ENCODE assay signal across 15 cellular contexts in the genomic region with DNA sequence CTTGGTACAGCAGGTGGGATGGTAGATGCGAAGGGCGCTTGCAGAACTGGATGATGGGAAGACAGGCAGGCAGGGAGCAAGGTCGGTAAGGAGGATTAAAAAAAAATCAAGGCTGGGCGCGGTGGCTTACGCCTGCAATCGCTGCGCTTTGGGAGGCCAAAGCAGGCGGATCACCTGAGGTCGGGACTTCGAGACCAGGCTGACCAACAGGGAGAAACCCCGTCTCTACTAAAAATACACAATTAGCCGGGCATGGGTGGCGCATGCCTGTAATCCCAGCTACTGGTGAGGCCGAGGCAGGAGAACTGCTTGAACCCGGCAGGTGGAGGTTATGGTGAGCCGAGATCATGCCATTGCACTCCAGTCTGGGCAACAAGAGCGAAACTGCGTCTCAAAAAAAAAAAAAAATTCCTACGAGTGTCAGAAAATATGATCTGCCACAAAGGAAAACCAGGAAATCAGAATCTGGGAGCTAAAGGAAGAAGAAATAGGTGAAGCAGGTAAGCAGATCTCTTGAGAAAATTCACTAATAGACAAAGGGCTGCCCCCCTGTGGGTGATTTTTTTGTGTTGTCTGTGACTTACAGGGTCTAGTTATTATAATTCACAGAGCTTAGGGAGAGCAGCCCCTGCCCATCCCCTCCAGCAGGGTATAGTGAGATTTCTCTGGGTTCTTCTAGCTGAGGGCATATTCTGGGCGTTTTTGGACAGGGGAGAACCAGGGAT. TPM values are rescaled to one million over a fixed set of nuclear protein-coding genes. Genes with fewer than 3 reads are reported as not detected.
A peak's percentile ranks its signal among the peaks of the same experiment; 100 is the strongest.
DNase-seq lines count a peak whose midpoint lies in the region; ATAC-seq and TF ChIP-seq lines count a peak whose summit lies in the region.
"Had no signal": no experiment of that assay in that cellular context is flagged by ENCODE, and none has a peak within 500 bp of the region (broad histone marks: within the 10 kb centered on the region; RNA-seq: fewer than 3 reads in every experiment).

No MANE protein-coding gene starts in this region.

- no peak for ATAC-seq in CD8-positive, alpha-beta T cell
- ATAC-seq in natural killer cell treated with Interleukin-12 subunit alpha and Interleukin-12 subunit beta and Interleukin-15 and Interleukin-18, amount 100 ng/mL, for 72 hours, result no peak
- no peak for ATAC-seq in GM19452 (IDR thresholded peaks at IDR 0.05; ENCODE audit: unreplicated experiment)
- no peak for ATAC-seq in HG03025 (IDR thresholded peaks at IDR 0.05; ENCODE audit: low FRiP score, unreplicated experiment)
- ATAC-seq: right cardiac atrium had no signal

- H3K9me3 Mint-ChIP-seq in CD8-positive, alpha-beta T cell, result no peaks in the 10 kb centered on the region
- no peaks in the 10 kb centered on the region for H3K9me3 Mint-ChIP-seq in IgD-negative memory B cell
- H3K9me3 Mint-ChIP-seq in activated naive CD8-positive, alpha-beta T cell treated with anti-CD3 and anti-CD28 coated beads for 36 hours, result no peaks in the 10 kb centered on the region
- no peaks in the 10 kb centered on the region for H3K9me3 Mint-ChIP-seq in natural killer cell treated with Interleukin-12 subunit alpha and Interleukin-12 subunit beta and Interleukin-15 and Interleukin-18, amount 100 ng/mL, for 72 hours

- CTCF ChIA-PET in CD8-positive, alpha-beta T cell (lab: Charles Lee), result interaction anchor here (0.6 to 15.4 kb wide), 12 partner anchors 16 to 494 kb away, joined by 3 to 196 read pairs (median 4); a partner anchor contains a TSS

- H3K4me1 Mint-ChIP-seq in CD8-positive, alpha-beta T cell (ENCODE audit: low read depth), result peaks cover 43% of the 10 kb centered on the region
- peaks cover 21 to 24% (median 23%) of the 10 kb centered on the region in 3 donors for H3K4me1 Mint-ChIP-seq in IgD-negative memory B cell
- peaks cover 47% of the 10 kb centered on the region for H3K4me1 Mint-ChIP-seq in activated naive CD8-positive, alpha-beta T cell treated with anti-CD3 and anti-CD28 coated beads for 36 hours
- H3K4me1 Mint-ChIP-seq in natural killer cell treated with Interleukin-12 subunit alpha and Interleukin-12 subunit beta and Interleukin-15 and Interleukin-18, amount 100 ng/mL, for 72 hours (ENCODE audit: low read depth in 2 of 2), result peaks cover 35 to 47% of the 10 kb centered on the region in 2 donors

- TF ChIP-seq CTCF in CD8-positive, alpha-beta T cell (IDR thresholded peaks at IDR 0.05), result no peak

- H3K27me3 Mint-ChIP-seq in CD8-positive, alpha-beta T cell (ENCODE audit: low read depth), result no peaks in the 10 kb centered on the region
- no peaks in the 10 kb centered on the region for H3K27me3 Mint-ChIP-seq in IgD-negative memory B cell
- H3K27me3 Mint-ChIP-seq in activated naive CD8-positive, alpha-beta T cell treated with anti-CD3 and anti-CD28 coated beads for 36 hours, result no peaks in the 10 kb centered on the region
- H3K27me3 Mint-ChIP-seq in natural killer cell treated with Interleukin-12 subunit alpha and Interleukin-12 subunit beta and Interleukin-15 and Interleukin-18, amount 100 ng/mL, for 72 hours, result no peaks in the 10 kb centered on the region

- H3K9me3 ChIP-seq in CD8-positive, alpha-beta T cell (ENCODE audit: low read length), result no peaks in the 10 kb centered on the region

- peaks cover 33% of the 10 kb centered on the region for H3K4me1 ChIP-seq in CD8-positive, alpha-beta T cell (ENCODE audit: insufficient read depth, low read length)

- no peaks in the 10 kb centered on the region for H3K27me3 ChIP-seq in CD8-positive, alpha-beta T cell (ENCODE audit: insufficient read depth, low read length)
- H3K27me3 ChIP-seq: cardiac muscle cell had no signal

- intact Hi-C loops in CD8-positive, alpha-beta T cell (cut with DNase I, micrococcal nuclease), result loop anchor here in 1 of 2 experiments (5.0 kb wide), 1 partner anchor 37 kb away; no protein-coding TSS in a partner anchor

- H3K36me3 Mint-ChIP-seq in CD8-positive, alpha-beta T cell, result peaks cover 7% of the 10 kb centered on the region
- H3K36me3 Mint-ChIP-seq in IgD-negative memory B cell, result no peaks in the 10 kb centered on the region
- H3K36me3 Mint-ChIP-seq in activated naive CD8-positive, alpha-beta T cell treated with anti-CD3 and anti-CD28 coated beads for 36 hours, result peaks cover 15% of the 10 kb centered on the region
- no peaks in the 10 kb centered on the region for H3K36me3 Mint-ChIP-seq in natural killer cell treated with Interleukin-12 subunit alpha and Interleukin-12 subunit beta and Interleukin-15 and Interleukin-18, amount 100 ng/mL, for 72 hours

- POLR2A ChIA-PET in CD8-positive, alpha-beta T cell (lab: Charles Lee), result interaction anchor here (0.6 to 16.6 kb wide), 5 partner anchors 19 to 242 kb away, joined by 5 to 495 read pairs (median 44); a partner anchor contains a TSS

- H3K4me3 ChIP-seq in CD8-positive, alpha-beta T cell (ENCODE audit: low read depth, low read length), result no peak overlapping the region
- H3K4me3 ChIP-seq: cardiac muscle cell had no signal

- no peaks in the 10 kb centered on the region for H3K36me3 ChIP-seq in CD8-positive, alpha-beta T cell (ENCODE audit: insufficient read depth, low read length)
- H3K36me3 ChIP-seq: cardiac muscle cell had no signal

- peak overlapping the region; percentile 89 for H3K27ac ChIP-seq in CD8-positive, alpha-beta T cell (ENCODE audit: low read depth, low read length)
- H3K27ac ChIP-seq: HL-60 had no signal

- H3K27ac Mint-ChIP-seq in CD8-positive, alpha-beta T cell, result peak overlapping the region; percentile 100
- peak overlapping the region; percentile 58 to 99 (median 86) for H3K27ac Mint-ChIP-seq in IgD-negative memory B cell
- peak overlapping the region; percentile 52 for H3K27ac Mint-ChIP-seq in activated naive CD8-positive, alpha-beta T cell treated with anti-CD3 and anti-CD28 coated beads for 36 hours
- peak overlapping the region; percentile 98 to 99 for H3K27ac Mint-ChIP-seq in natural killer cell treated with Interleukin-12 subunit alpha and Interleukin-12 subunit beta and Interleukin-15 and Interleukin-18, amount 100 ng/mL, for 72 hours

- no peak overlapping the region for H3K4me3 Mint-ChIP-seq in CD8-positive, alpha-beta T cell
- H3K4me3 Mint-ChIP-seq in IgD-negative memory B cell, result peak overlapping the region in 2 of 4 donors; percentile 26 to 60
- H3K4me3 Mint-ChIP-seq in activated naive CD8-positive, alpha-beta T cell treated with anti-CD3 and anti-CD28 coated beads for 36 hours, result peak overlapping the region; percentile 5
- H3K4me3 Mint-ChIP-seq in natural killer cell treated with Interleukin-12 subunit alpha and Interleukin-12 subunit beta and Interleukin-15 and Interleukin-18, amount 100 ng/mL, for 72 hours, result no peak overlapping the region

- DNase-seq in CD8-positive, alpha-beta T cell, result no peak
- DNase-seq in activated naive CD8-positive, alpha-beta T cell treated with anti-CD3 and anti-CD28 coated beads for 36 hours, result no peak
- no peak for DNase-seq in natural killer cell treated with Interleukin-12 subunit alpha and Interleukin-12 subunit beta and Interleukin-15 and Interleukin-18, amount 100 ng/mL, for 72 hours (ENCODE audit: low spot score)
- DNase-seq in NCI-H2029 treated with DMSO at 0.1 percent for 48 hours (lab: John Stamatoyannopoulos, UW), result no peak
- DNase-seq: H7; NCI-H1930; NCI-H82; right cardiac atrium; Right ventricle myocardium superior; stimulated activated CD4-positive, alpha-beta T cell treated with anti-CD3 and anti-CD28 coated beads, Interleukin-2, amount 100 ng/mL, for 48 hours had no signal

RNA-seq across cellular contexts. Expression of a gene that starts 46.2 kb away (rescaled TPM):
- 10 to 100 TPM; 14.7 to 16.8 TPM for total RNA-seq in CD8-positive, alpha-beta T cell
- polyA plus RNA-seq in IgD-negative memory B cell, result 30.7 TPM
- 10 to 100 TPM; 16.0 to 17.4 TPM for total RNA-seq in activated naive CD8-positive, alpha-beta T cell treated with anti-CD3 and anti-CD28 coated beads for 36 hours
- 10 to 100 TPM; 24.3 to 26.1 TPM for total RNA-seq in natural killer cell treated with Interleukin-12 subunit alpha and Interleukin-12 subunit beta and Interleukin-15 and Interleukin-18, amount 100 ng/mL, for 72 hours

RNA-seq across cellular contexts. Expression of a gene that starts 57.3 kb away (rescaled TPM):
- total RNA-seq in CD8-positive, alpha-beta T cell, result 100 to 1,000 TPM; 239 to 255 TPM
- polyA plus RNA-seq in IgD-negative memory B cell, result 123 TPM
- 100 to 1,000 TPM; 449 to 455 TPM for total RNA-seq in activated naive CD8-positive, alpha-beta T cell treated with anti-CD3 and anti-CD28 coated beads for 36 hours
- 100 to 1,000 TPM; 357 to 363 TPM for total RNA-seq in natural killer cell treated with Interleukin-12 subunit alpha and Interleukin-12 subunit beta and Interleukin-15 and Interleukin-18, amount 100 ng/mL, for 72 hours
